Comparison of ENCODE assay signal across 7 cellular contexts in genomic region chr1:148334339-148335130, GRCh38.
A peak's percentile ranks its signal among the peaks of the same experiment; 100 is the strongest.
DNase-seq lines count a peak whose midpoint lies in the region; ATAC-seq lines count a peak whose summit lies in the region.

No MANE protein-coding gene starts in this region.

- ATAC-seq in GM18858 (IDR thresholded peaks at IDR 0.05; ENCODE audit: unreplicated experiment) (peak; percentile 63), HG03066 (IDR thresholded peaks at IDR 0.05; ENCODE audit: low read depth, unreplicated experiment) (peak; percentile 71)
- peak; percentile 88 for ATAC-seq in activated CD4-positive, CD25-positive, alpha-beta regulatory T cell treated with anti-CD3 and anti-CD28 coated beads, Interleukin-2, amount 50 U/mL, for 24 hours

- peak; percentile 83 for DNase-seq in NCI-H2196 (lab: John Stamatoyannopoulos, UW; ENCODE audit: unreplicated experiment)
- DNase-seq in cerebellar nuclear complex (lab: John Stamatoyannopoulos, UW) = peak; percentile 54 to 86
- DNase-seq in kidney tubule cell (ENCODE audit: low spot score) = peak; percentile 99
- peak; percentile 18 to 50 for DNase-seq in stimulated activated CD4-positive, alpha-beta T cell treated with anti-CD3 and anti-CD28 coated beads, Interleukin-1b, Interleukin-23, amount 100 ng/mL, for 1 hour (ENCODE audit: low read depth in 2 of 2)

Comparison
In these comparisons a context has a peak if more than half of its experiments do, and no peak if none do; other contexts are left out.
1. Peak in every context shown above with its lines: DNase-seq and ATAC-seq.
2. DNase-seq: peak in every context shown above with its lines; median percentile 99 in kidney tubule cell; 83 in NCI-H2196; 70 in cerebellar nuclear complex; 34 in stimulated activated CD4-positive, alpha-beta T cell treated with anti-CD3 and anti-CD28 coated beads, Interleukin-1b, Interleukin-23, amount 100 ng/mL, for 1 hour.